In the genomic region with DNA sequence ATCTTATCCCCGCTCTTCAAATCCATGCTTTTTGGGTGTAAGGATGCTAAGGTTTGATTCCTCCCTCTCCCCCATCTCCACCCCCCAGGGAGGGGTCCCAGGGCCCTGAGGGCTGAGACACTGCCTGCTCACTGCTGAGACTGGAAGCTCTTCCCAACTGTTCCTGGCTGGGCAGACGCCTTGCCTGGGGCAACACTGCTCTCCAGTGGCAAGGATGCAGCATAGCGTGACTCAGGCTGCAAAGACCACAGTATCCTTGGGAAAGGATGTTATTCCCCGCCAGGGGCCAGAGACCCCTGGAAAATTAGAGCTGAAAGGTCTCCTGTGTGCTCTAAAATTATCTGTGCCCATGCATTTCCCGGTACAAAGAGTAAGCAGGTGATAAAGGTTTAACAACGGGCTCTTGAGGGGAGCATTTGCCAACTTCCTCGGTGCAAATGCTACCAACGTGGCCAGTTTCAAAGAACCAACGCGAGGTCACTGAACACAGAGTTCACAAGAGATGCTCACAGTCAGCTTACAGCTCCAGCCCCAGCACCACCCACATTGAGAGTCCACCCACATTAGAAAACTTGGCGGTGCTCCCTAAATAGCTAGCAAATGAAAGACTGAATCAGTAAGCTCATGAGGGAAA, we compare ENCODE assay signal across 8 cellular contexts.
A peak's percentile ranks its signal among the peaks of the same experiment; 100 is the strongest.
DNase-seq lines count a peak whose midpoint lies in the region; ATAC-seq and TF ChIP-seq lines count a peak whose summit lies in the region.

No MANE protein-coding gene starts in this region.

- H3K4me1 Mint-ChIP-seq in nephron: no peaks in the 10 kb centered on the region
- H3K4me1 Mint-ChIP-seq in stimulated activated naive B cell treated with anti-CD40 and anti-IgM and Interleukin-4, amounts not matched to agents 10 μg/mL and 1 μg/mL and 100 μg/mL, for 72 hours: no peaks in the 10 kb centered on the region

- no peaks in the 10 kb centered on the region for H3K36me3 ChIP-seq in H7 (replicated peaks; ENCODE audit: control insufficient read depth, insufficient read depth, low read length)
- no peaks in the 10 kb centered on the region for H3K36me3 ChIP-seq in Peyer's patch

- TF ChIP-seq POLR2A in Peyer's patch (IDR thresholded peaks at IDR 0.05): no peak

- H3K36me3 Mint-ChIP-seq in nephron (ENCODE audit: low read depth): no peaks in the 10 kb centered on the region
- H3K36me3 Mint-ChIP-seq in stimulated activated naive B cell treated with anti-CD40 and anti-IgM and Interleukin-4, amounts not matched to agents 10 μg/mL and 1 μg/mL and 100 μg/mL, for 72 hours: no peaks in the 10 kb centered on the region

- peaks cover 0 to under 1% (median 0%) of the 10 kb centered on the region in 4 donors for H3K4me1 ChIP-seq in Peyer's patch

- peak; percentile 72 for ATAC-seq in esophagus mucosa
- no peak for ATAC-seq in stimulated activated naive B cell treated with anti-CD40 and anti-IgM and Interleukin-4, amounts not matched to agents 10 μg/mL and 1 μg/mL and 100 μg/mL, for 72 hours (replicated peaks)
- ATAC-seq in HG03095 (IDR thresholded peaks at IDR 0.05; ENCODE audit: unreplicated experiment): no peak

- no peak overlapping the region for H3K4me3 Mint-ChIP-seq in nephron
- no peak overlapping the region for H3K4me3 Mint-ChIP-seq in stimulated activated naive B cell treated with anti-CD40 and anti-IgM and Interleukin-4, amounts not matched to agents 10 μg/mL and 1 μg/mL and 100 μg/mL, for 72 hours

- H3K27me3 ChIP-seq in H7 (ENCODE audit: control insufficient read depth, insufficient read depth, low read length) (peaks cover 12% of the 10 kb centered on the region), Peyer's patch (no peaks in the 10 kb centered on the region)

- H3K27ac ChIP-seq in Peyer's patch: no peak overlapping the region

- peak overlapping the region in 1 of 3 experiments; percentile 38 for H3K27ac Mint-ChIP-seq in nephron
- no peak overlapping the region for H3K27ac Mint-ChIP-seq in stimulated activated naive B cell treated with anti-CD40 and anti-IgM and Interleukin-4, amounts not matched to agents 10 μg/mL and 1 μg/mL and 100 μg/mL, for 72 hours

- TF ChIP-seq CTCF in Peyer's patch (IDR thresholded peaks at IDR 0.05) (peak in 4 of 6 experiments; percentile 11 to 56 (median 54)), nephron (IDR thresholded peaks at IDR 0.05; ENCODE audit: unreplicated experiment in 3 of 3) (peak; percentile 90 to 93 (median 92))

- peak; percentile 55 for DNase-seq in AG08395 (ENCODE audit: low spot score)
- peak; percentile 86 for DNase-seq in H7
- DNase-seq in Peyer's patch: peak in 1 of 3 donors; percentile 46
- DNase-seq in stimulated activated naive B cell treated with anti-CD40 and anti-IgM and Interleukin-4, amounts not matched to agents 10 μg/mL and 1 μg/mL and 100 μg/mL, for 72 hours: no peak
- DNase-seq in activated CD8-positive, alpha-beta memory T cell treated with anti-CD3 and anti-CD28 coated beads for 24 hours: no peak

- no peak overlapping the region for H3K4me3 ChIP-seq in H7 (ENCODE audit: insufficient read depth, low read depth, low read length)
- no peak overlapping the region for H3K4me3 ChIP-seq in Peyer's patch

- H3K27me3 Mint-ChIP-seq in nephron (ENCODE audit: low read depth): peaks cover 78% of the 10 kb centered on the region
- H3K27me3 Mint-ChIP-seq in stimulated activated naive B cell treated with anti-CD40 and anti-IgM and Interleukin-4, amounts not matched to agents 10 μg/mL and 1 μg/mL and 100 μg/mL, for 72 hours: peaks cover 44 to 54% of the 10 kb centered on the region in 2 donors

- no peaks in the 10 kb centered on the region for H3K9me3 Mint-ChIP-seq in nephron
- peaks cover 0 to 3% of the 10 kb centered on the region in 2 donors for H3K9me3 Mint-ChIP-seq in stimulated activated naive B cell treated with anti-CD40 and anti-IgM and Interleukin-4, amounts not matched to agents 10 μg/mL and 1 μg/mL and 100 μg/mL, for 72 hours

- no peaks in the 10 kb centered on the region for H3K9me3 ChIP-seq in Peyer's patch

Comparison
In these comparisons a context has a peak if more than half of its experiments do, and no peak if none do; other contexts are left out.
1. DNase-seq: peak in AG08395 (single experiment) and H7 (single experiment); none in stimulated activated naive B cell treated with anti-CD40 and anti-IgM and Interleukin-4, amounts not matched to agents 10 μg/mL and 1 μg/mL and 100 μg/mL, for 72 hours (single experiment) and activated CD8-positive, alpha-beta memory T cell treated with anti-CD3 and anti-CD28 coated beads for 24 hours (single experiment).